ENCODE assay signal across 1 cellular context in genomic region chr3:45065373-45065720, GRCh38.
A peak's percentile ranks its signal among the peaks of the same experiment; 100 is the strongest.
TF ChIP-seq lines count a peak whose summit lies in the region.

No MANE protein-coding gene starts in this region.

TF ChIP-seq in K562, 482 proteins besides CTCF, POLR2A, EP300 and RAD21 (continued from another document and continues in another):
- no peak for TF ChIP-seq STAT6 (CRISPR knock-in tag; IDR thresholded peaks at IDR 0.05)
- TF ChIP-seq E2F4 (CRISPR knock-in tag; IDR thresholded peaks at IDR 0.05; ENCODE audit: low read depth), result no peak
- no peak for TF ChIP-seq RBM22 (IDR thresholded peaks at IDR 0.05; ENCODE audit: low read depth, low read length, poor library complexity, severe bottlenecking)
- TF ChIP-seq YBX1 (IDR thresholded peaks at IDR 0.05), result no peak
- no peak for TF ChIP-seq SNIP1 (IDR thresholded peaks at IDR 0.05; ENCODE audit: low read depth)
- TF ChIP-seq RBM17 (IDR thresholded peaks at IDR 0.05; ENCODE audit: borderline replicate concordance, low read depth, low read length), result no peak
- peak in 1 of 3 experiments; percentile 61; a peak in 1 of 6 replicates for TF ChIP-seq ZBTB11 (CRISPR knock-in tag; IDR thresholded peaks at IDR 0.05)
- no peak for TF ChIP-seq ZNF77 (CRISPR knock-in tag; IDR thresholded peaks at IDR 0.05)
- no peak for TF ChIP-seq NFIC (IDR thresholded peaks at IDR 0.05)
- TF ChIP-seq ZBTB1 (CRISPR knock-in tag; IDR thresholded peaks at IDR 0.05; ENCODE audit: borderline replicate concordance, low read depth), result no peak
- TF ChIP-seq ATF1 (CRISPR knock-in tag; IDR thresholded peaks at IDR 0.05), result no peak
- TF ChIP-seq ATF1 (tag; IDR thresholded peaks at IDR 0.05), result peak; percentile 90
- no peak for TF ChIP-seq ZKSCAN3 (CRISPR knock-in tag; IDR thresholded peaks at IDR 0.05)
- peak; percentile 95 for TF ChIP-seq ZNF766 (CRISPR knock-in tag; conservative IDR thresholded peaks at IDR 0.05)
- TF ChIP-seq NR1H2 (CRISPR knock-in tag; IDR thresholded peaks at IDR 0.05), result 0 out of 2 replicates have a peak, but pooled peaks have one; percentile 19
- TF ChIP-seq ZBTB8A (IDR thresholded peaks at IDR 0.05; ENCODE audit: partially characterized antibody), result no peak
- TF ChIP-seq ZNF740 (CRISPR knock-in tag; IDR thresholded peaks at IDR 0.05), result no peak
- peak in 1 of 2 experiments; percentile 99; a peak in 2 of 4 replicates for TF ChIP-seq ZNF740 (tag; IDR thresholded peaks at IDR 0.05)
- no peak for TF ChIP-seq HINFP (tag; conservative IDR thresholded peaks at IDR 0.05; ENCODE audit: low read depth)
- no peak for TF ChIP-seq NELFE (IDR thresholded peaks at IDR 0.05; ENCODE audit: insufficient read depth, insufficient read length)
- no peak for TF ChIP-seq MAFF (IDR thresholded peaks at IDR 0.05; ENCODE audit: low read length)
- TF ChIP-seq NCOA2 (IDR thresholded peaks at IDR 0.05; ENCODE audit: partially characterized antibody in 2 of 2), result no peak
- TF ChIP-seq ZKSCAN8 (CRISPR knock-in tag; IDR thresholded peaks at IDR 0.05), result peak; percentile 82
- no peak for TF ChIP-seq MNT (conservative IDR thresholded peaks at IDR 0.05)
- no peak for TF ChIP-seq FOS (IDR thresholded peaks at IDR 0.05; ENCODE audit: extremely low read depth, insufficient read length)
- no peak for TF ChIP-seq SRSF9 (IDR thresholded peaks at IDR 0.05; ENCODE audit: borderline replicate concordance, low read depth, low read length)
- no peak for TF ChIP-seq ZNF780A (CRISPR knock-in tag; IDR thresholded peaks at IDR 0.05)
- TF ChIP-seq ZNF224 (CRISPR knock-in tag; IDR thresholded peaks at IDR 0.05), result no peak
- TF ChIP-seq ZHX1 (conservative IDR thresholded peaks at IDR 0.05; ENCODE audit: low read length), result no peak
- TF ChIP-seq U2AF2 (optimal IDR thresholded peaks at IDR 0.05; ENCODE audit: low read depth, low read length), result no peak
- no peak for TF ChIP-seq NCOA6 (IDR thresholded peaks at IDR 0.05)
- TF ChIP-seq AFF1 (IDR thresholded peaks at IDR 0.05; ENCODE audit: low read depth in 1 of 2, partially characterized antibody in 2 of 2), result peak in 1 of 2 experiments; percentile 5
- TF ChIP-seq CUX1 (CRISPR knock-in tag; IDR thresholded peaks at IDR 0.05), result peak; percentile 7
